ENCODE assay signal across 9 cellular contexts in the genomic region with DNA sequence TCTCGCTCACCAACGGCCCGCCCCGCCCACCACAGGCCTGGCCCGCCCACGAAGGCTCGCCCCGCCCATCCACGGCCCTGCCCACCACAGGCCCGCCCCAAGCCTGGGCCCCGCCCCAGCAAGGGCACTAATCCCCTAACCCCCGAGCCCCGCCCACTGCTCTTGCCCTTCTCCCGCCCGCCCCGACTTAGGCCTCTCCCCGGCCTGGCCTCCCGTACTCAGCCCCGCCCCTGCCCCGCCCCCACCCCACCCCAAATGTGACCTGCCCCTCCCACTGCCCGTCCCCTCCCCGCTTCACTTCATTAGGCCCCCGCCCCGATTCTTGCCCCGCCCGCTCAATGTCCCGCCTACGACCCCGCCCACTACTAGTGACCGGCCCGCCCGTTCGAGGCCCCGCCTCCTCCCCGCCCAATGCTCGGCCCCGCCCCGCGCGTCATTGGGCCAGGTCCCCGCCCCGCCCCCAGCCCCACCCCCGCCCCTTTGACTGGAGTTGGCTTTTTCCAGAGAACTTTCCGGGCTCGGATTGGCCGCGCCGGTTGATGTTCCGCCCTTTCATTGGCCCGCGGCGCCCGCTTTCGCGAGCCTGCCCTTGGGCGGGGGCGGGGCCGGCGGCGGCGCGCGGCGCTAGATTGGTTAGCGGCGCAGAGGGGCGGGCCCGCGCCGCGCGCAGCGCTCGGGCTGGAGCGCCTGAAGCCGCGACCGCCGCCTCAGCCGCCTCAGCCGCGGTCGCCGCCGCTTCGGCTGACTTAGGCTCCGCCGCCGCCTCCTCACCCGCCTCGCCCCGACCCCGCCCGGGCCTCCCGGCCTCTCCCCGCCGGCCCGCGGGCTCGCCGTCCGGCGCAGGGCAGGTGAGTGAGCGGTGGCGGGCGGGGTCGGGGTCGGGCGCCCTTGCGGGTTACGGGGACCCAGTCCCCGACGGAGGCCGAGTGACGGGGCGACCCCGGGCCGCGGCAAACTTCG. TPM values are rescaled to one million over a fixed set of nuclear protein-coding genes. Genes with fewer than 3 reads are reported as not detected.
DNase-seq lines count a peak whose midpoint lies in the region; ATAC-seq and TF ChIP-seq lines count a peak whose summit lies in the region.
"Had no signal": no experiment of that assay in that cellular context is flagged by ENCODE, and none has a peak within 500 bp of the region (broad histone marks: within the 10 kb centered on the region; RNA-seq: fewer than 3 reads in every experiment).

Gene PCBP3 (plus strand): TSS at position 705 of the 960 bp plus-strand sequence. CDS start 206,361 bp downstream, outside the sequence.

- H3K27ac Mint-ChIP-seq in CD4-positive, CD25-positive, alpha-beta regulatory T cell, result peak within 1 kb of the TSS in 2 of 3 donors; percentile 47 to 48
- H3K27ac Mint-ChIP-seq in natural killer cell treated with Interleukin-12 subunit alpha and Interleukin-12 subunit beta and Interleukin-15 and Interleukin-18, amount 100 ng/mL, for 72 hours, result no peak within 1 kb of the TSS
- no peak within 1 kb of the TSS for H3K27ac Mint-ChIP-seq in stimulated activated effector memory CD8-positive, alpha-beta T cell treated with anti-CD3 and anti-CD28 coated beads, Interleukin-12 subunit alpha, Interleukin-12 subunit beta, amount 100 ng/mL, for 72 hours

- peak within 1 kb of the TSS; percentile 48 for H3K4me3 ChIP-seq in CD4-positive, CD25-positive, alpha-beta regulatory T cell (ENCODE audit: low read depth, low read length)
- peak within 1 kb of the TSS; percentile 53 for H3K4me3 ChIP-seq in HUES64 (ENCODE audit: low read length)
- H3K4me3 ChIP-seq in Peyer's patch, result peak within 1 kb of the TSS; percentile 36 to 72 (median 62)
- peak within 1 kb of the TSS; percentile 71 for H3K4me3 ChIP-seq in fibroblast of mammary gland (ENCODE audit: control insufficient read depth, low read depth, low read length)

- H3K27me3 ChIP-seq in CD4-positive, CD25-positive, alpha-beta regulatory T cell (ENCODE audit: control insufficient read depth, insufficient read depth, low read length), result peaks cover 22% of the 10 kb centered on the region
- H3K27me3 ChIP-seq in HUES64 (ENCODE audit: insufficient read depth, low read length), result peaks cover 57% of the 10 kb centered on the region
- no peaks in the 10 kb centered on the region for H3K27me3 ChIP-seq in Peyer's patch

- peaks cover 35% of the 10 kb centered on the region for H3K4me1 ChIP-seq in CD4-positive, CD25-positive, alpha-beta regulatory T cell (ENCODE audit: control insufficient read depth, insufficient read depth, low read length, poor library complexity, severe bottlenecking)
- H3K4me1 ChIP-seq in HUES64 (ENCODE audit: insufficient read depth, low read length), result peaks cover 10% of the 10 kb centered on the region; the same call in 1 of the 2 replicates
- H3K4me1 ChIP-seq in Peyer's patch, result peaks cover 0 to 13% (median 10%) of the 10 kb centered on the region in 4 donors

- no peaks in the 10 kb centered on the region for H3K36me3 ChIP-seq in CD4-positive, CD25-positive, alpha-beta regulatory T cell (ENCODE audit: control insufficient read depth, insufficient read depth, low read length)
- H3K36me3 ChIP-seq in HUES64 (ENCODE audit: insufficient read depth, low read length) (no peaks in the 10 kb centered on the region), Peyer's patch (no peaks in the 10 kb centered on the region)

- H3K27me3 Mint-ChIP-seq in CD4-positive, CD25-positive, alpha-beta regulatory T cell, result peaks cover 38% of the 10 kb centered on the region
- H3K27me3 Mint-ChIP-seq in natural killer cell treated with Interleukin-12 subunit alpha and Interleukin-12 subunit beta and Interleukin-15 and Interleukin-18, amount 100 ng/mL, for 72 hours, result peaks cover 19 to 28% of the 10 kb centered on the region in 2 donors

- WGBS in HUES64, result under 1% methylated on average over 110 of the region's 120 CpGs

- no peaks in the 10 kb centered on the region for H3K36me3 Mint-ChIP-seq in CD4-positive, CD25-positive, alpha-beta regulatory T cell
- no peaks in the 10 kb centered on the region for H3K36me3 Mint-ChIP-seq in natural killer cell treated with Interleukin-12 subunit alpha and Interleukin-12 subunit beta and Interleukin-15 and Interleukin-18, amount 100 ng/mL, for 72 hours
- H3K36me3 Mint-ChIP-seq in stimulated activated effector memory CD8-positive, alpha-beta T cell treated with anti-CD3 and anti-CD28 coated beads, Interleukin-12 subunit alpha, Interleukin-12 subunit beta, amount 100 ng/mL, for 72 hours, result peaks cover 13% of the 10 kb centered on the region

- H3K27ac ChIP-seq in CD4-positive, CD25-positive, alpha-beta regulatory T cell (ENCODE audit: insufficient read depth, low read length, poor library complexity, severe bottlenecking), result no peak within 1 kb of the TSS
- H3K27ac ChIP-seq in HUES64 (ENCODE audit: low read depth, low read length) (no peak within 1 kb of the TSS), Peyer's patch (peak within 1 kb of the TSS; percentile 72 to 84 (median 78))

- peak within 1 kb of the TSS; percentile 79 to 87 (median 80) for H3K4me3 Mint-ChIP-seq in CD4-positive, CD25-positive, alpha-beta regulatory T cell
- H3K4me3 Mint-ChIP-seq in natural killer cell treated with Interleukin-12 subunit alpha and Interleukin-12 subunit beta and Interleukin-15 and Interleukin-18, amount 100 ng/mL, for 72 hours, result peak within 1 kb of the TSS; percentile 67
- peak within 1 kb of the TSS; percentile 55 for H3K4me3 Mint-ChIP-seq in stimulated activated effector memory CD8-positive, alpha-beta T cell treated with anti-CD3 and anti-CD28 coated beads, Interleukin-12 subunit alpha, Interleukin-12 subunit beta, amount 100 ng/mL, for 72 hours

- DNase-seq in CD4-positive, CD25-positive, alpha-beta regulatory T cell, result peak; percentile 85 to 88 (median 87)
- DNase-seq in Peyer's patch, result peak; percentile 95 to 99 (median 97)
- peak; percentile 82 for DNase-seq in activated T-helper 1 cell treated with Interleukin-2 at 50 U/mL for 16 hours (ENCODE audit: low read depth)
- DNase-seq in fibroblast of mammary gland (ENCODE audit: low read depth), result peak; percentile 94
- DNase-seq in natural killer cell treated with Interleukin-12 subunit alpha and Interleukin-12 subunit beta and Interleukin-15 and Interleukin-18, amount 100 ng/mL, for 72 hours (ENCODE audit: low spot score), result peak; percentile 89
- DNase-seq in stimulated activated effector memory CD8-positive, alpha-beta T cell treated with anti-CD3 and anti-CD28 coated beads, Interleukin-12 subunit alpha, Interleukin-12 subunit beta, amount 100 ng/mL, for 72 hours (ENCODE audit: low spot score in 2 of 2), result peak; percentile 89 to 93

- H3K4me1 Mint-ChIP-seq in CD4-positive, CD25-positive, alpha-beta regulatory T cell, result peaks cover 7 to 49% (median 15%) of the 10 kb centered on the region in 4 donors
- peaks cover 3 to 7% of the 10 kb centered on the region in 2 donors for H3K4me1 Mint-ChIP-seq in natural killer cell treated with Interleukin-12 subunit alpha and Interleukin-12 subunit beta and Interleukin-15 and Interleukin-18, amount 100 ng/mL, for 72 hours (ENCODE audit: low read depth in 2 of 2)
- no peaks in the 10 kb centered on the region for H3K4me1 Mint-ChIP-seq in stimulated activated effector memory CD8-positive, alpha-beta T cell treated with anti-CD3 and anti-CD28 coated beads, Interleukin-12 subunit alpha, Interleukin-12 subunit beta, amount 100 ng/mL, for 72 hours

- TF ChIP-seq CTCF in Peyer's patch (IDR thresholded peaks at IDR 0.05) (no peak), fibroblast of mammary gland (conservative IDR thresholded peaks at IDR 0.05; ENCODE audit: control insufficient read depth, insufficient read depth, low read depth, low read length) (no peak)

- H3K9me3 Mint-ChIP-seq in CD4-positive, CD25-positive, alpha-beta regulatory T cell, result peaks cover 0 to 9% (median 0%) of the 10 kb centered on the region in 7 donors
- H3K9me3 Mint-ChIP-seq in natural killer cell treated with Interleukin-12 subunit alpha and Interleukin-12 subunit beta and Interleukin-15 and Interleukin-18, amount 100 ng/mL, for 72 hours, result no peaks in the 10 kb centered on the region
- no peaks in the 10 kb centered on the region for H3K9me3 Mint-ChIP-seq in stimulated activated effector memory CD8-positive, alpha-beta T cell treated with anti-CD3 and anti-CD28 coated beads, Interleukin-12 subunit alpha, Interleukin-12 subunit beta, amount 100 ng/mL, for 72 hours

- peak; percentile 76 to 80 for ATAC-seq in CD4-positive, CD25-positive, alpha-beta regulatory T cell (ENCODE audit: low read depth in 2 of 2)
- ATAC-seq in GM19467 (IDR thresholded peaks at IDR 0.05; ENCODE audit: unreplicated experiment), result peak; percentile 69
- peak; percentile 87 to 90 for ATAC-seq in natural killer cell treated with Interleukin-12 subunit alpha and Interleukin-12 subunit beta and Interleukin-15 and Interleukin-18, amount 100 ng/mL, for 72 hours
- peak; percentile 87 for ATAC-seq in stimulated activated effector memory CD8-positive, alpha-beta T cell treated with anti-CD3 and anti-CD28 coated beads, Interleukin-12 subunit alpha, Interleukin-12 subunit beta, amount 100 ng/mL, for 72 hours

- peak within 1 kb of the TSS; percentile 26; the same call in 1 of the 2 replicates for H3K9ac ChIP-seq in HUES64 (ENCODE audit: low read depth, low read length)

- TF ChIP-seq POLR2A in Peyer's patch (IDR thresholded peaks at IDR 0.05), result peak in 1 of 2 donors; percentile 49

- H3K9me3 ChIP-seq in CD4-positive, CD25-positive, alpha-beta regulatory T cell (ENCODE audit: control insufficient read depth in 2 of 2, low read length in 2 of 2), result no peaks in the 10 kb centered on the region
- H3K9me3 ChIP-seq in HUES64 (ENCODE audit: insufficient read depth, low read depth, low read length) (no peaks in the 10 kb centered on the region), Peyer's patch (peaks cover 0 to 4% (median 0%) of the 10 kb centered on the region in 4 donors)

RNA-seq across cellular contexts. Expression of gene PCBP3, which starts in this region (rescaled TPM):
- total RNA-seq in CD4-positive, CD25-positive, alpha-beta regulatory T cell, result 5.3 TPM
- polyA plus RNA-seq in CD4-positive, CD25-positive, alpha-beta regulatory T cell, result 1 to 10 TPM in 3 of 4 donors, under 1 TPM in 1; 0.72 to 2.8 (median 1.8) TPM
- polyA plus RNA-seq in HUES64 (2013, experiment 1 of 2), result 4.1 TPM
- polyA plus RNA-seq in HUES64 (2013, experiment 2 of 2), result 4.3 TPM
- 1 to 10 TPM in 3 of 4 donors, not detected in 1; 1.1 to 6.0 (median 4.4) TPM for total RNA-seq in Peyer's patch
- 1 to 10 TPM in 1 of 2 donors, under 1 TPM in 1; 0.43 to 1.4 TPM for total RNA-seq in natural killer cell treated with Interleukin-12 subunit alpha and Interleukin-12 subunit beta and Interleukin-15 and Interleukin-18, amount 100 ng/mL, for 72 hours
- total RNA-seq: HT1080 had no signal

Comparison
In these comparisons a context has a peak if more than half of its experiments do, and no peak if none do; other contexts are left out.
1. H3K27ac ChIP-seq: peak in Peyer's patch (4 of 4); none in CD4-positive, CD25-positive, alpha-beta regulatory T cell (single experiment) and HUES64 (single experiment).
2. H3K27ac Mint-ChIP-seq: peak in CD4-positive, CD25-positive, alpha-beta regulatory T cell (2 of 3); none in natural killer cell treated with Interleukin-12 subunit alpha and Interleukin-12 subunit beta and Interleukin-15 and Interleukin-18, amount 100 ng/mL, for 72 hours (0 of 2) and stimulated activated effector memory CD8-positive, alpha-beta T cell treated with anti-CD3 and anti-CD28 coated beads, Interleukin-12 subunit alpha, Interleukin-12 subunit beta, amount 100 ng/mL, for 72 hours (single experiment).
3. Peak in every context shown above with its lines, with median percentiles within 50 percentile points of each other: ATAC-seq, DNase-seq, H3K4me3 ChIP-seq and H3K4me3 Mint-ChIP-seq.